8 cellular contexts compared by ENCODE assay signal in genomic region chr5:103258368-103258956, GRCh38. TPM values are rescaled to one million over a fixed set of nuclear protein-coding genes. Genes with fewer than 3 reads are reported as not detected.
DNase-seq lines count a peak whose midpoint lies in the region; ATAC-seq and TF ChIP-seq lines count a peak whose summit lies in the region.

Gene MACIR (plus strand): TSS chr5:103258763. CDS start chr5:103275920, 17,157 bp downstream.

- intact Hi-C loops in CD14-positive monocyte (cut with micrococcal nuclease) = no loop called here
- intact Hi-C loops in dendritic cell treated with granulocyte-macrophage colony-stimulating factor and Interleukin-4, amounts not matched to agents 40 ng/mL and 50 ng/mL, for 4 days (cut with micrococcal nuclease) = loop anchor here (1.0 to 5.0 kb wide), 2 partner anchors 84 to 138 kb away; partner anchors contain the start of genes GIN1 and PPIP5K2

- no peak for TF ChIP-seq CTCF in CD14-positive monocyte (IDR thresholded peaks at IDR 0.05)

- ATAC-seq in GM19395 (IDR thresholded peaks at IDR 0.05; ENCODE audit: unreplicated experiment) (peak; percentile 72), HG03558 (IDR thresholded peaks at IDR 0.05; ENCODE audit: extremely low read depth, unreplicated experiment) (peak; percentile 72), left lobe of liver (peak; percentile 97)

- no peaks in the 10 kb centered on the region for H3K36me3 Mint-ChIP-seq in CD14-positive monocyte
- peaks cover 7% of the 10 kb centered on the region for H3K36me3 Mint-ChIP-seq in dendritic cell treated with granulocyte-macrophage colony-stimulating factor and Interleukin-4, amounts not matched to agents 40 ng/mL and 50 ng/mL, for 4 days (ENCODE audit: low read depth)

- H3K27ac Mint-ChIP-seq in CD14-positive monocyte = peak within 1 kb of the TSS; percentile 59 to 90 (median 79)
- H3K27ac Mint-ChIP-seq in dendritic cell treated with granulocyte-macrophage colony-stimulating factor and Interleukin-4, amounts not matched to agents 40 ng/mL and 50 ng/mL, for 4 days = peak within 1 kb of the TSS; percentile 70

- H3K4me3 Mint-ChIP-seq in CD14-positive monocyte = peak within 1 kb of the TSS; percentile 90 to 93
- H3K4me3 Mint-ChIP-seq in dendritic cell treated with granulocyte-macrophage colony-stimulating factor and Interleukin-4, amounts not matched to agents 40 ng/mL and 50 ng/mL, for 4 days = peak within 1 kb of the TSS; percentile 84

- no peaks in the 10 kb centered on the region for H3K9me3 Mint-ChIP-seq in CD14-positive monocyte
- H3K9me3 Mint-ChIP-seq in dendritic cell treated with granulocyte-macrophage colony-stimulating factor and Interleukin-4, amounts not matched to agents 40 ng/mL and 50 ng/mL, for 4 days = no peaks in the 10 kb centered on the region

- peaks cover 32% of the 10 kb centered on the region for H3K4me1 Mint-ChIP-seq in CD14-positive monocyte
- H3K4me1 Mint-ChIP-seq in dendritic cell treated with granulocyte-macrophage colony-stimulating factor and Interleukin-4, amounts not matched to agents 40 ng/mL and 50 ng/mL, for 4 days (ENCODE audit: low read depth) = peaks cover 31% of the 10 kb centered on the region

- DNase-seq in CD14-positive monocyte (ENCODE audit: low spot score) (peak; percentile 93), NCI-H748 treated with DMSO at 0.1 percent for 48 hours (lab: John Stamatoyannopoulos, UW) (peak; percentile 89), left lobe of liver (ENCODE audit: low spot score) (peak; percentile 94)
- peak; percentile 92 to 93 for DNase-seq in activated CD4-positive, alpha-beta T cell treated with anti-CD3 and anti-CD28 coated beads, Interleukin-2, amount 50 U/mL, for 4 hours
- peak; percentile 85 to 94 for DNase-seq in stimulated activated CD4-positive, alpha-beta T cell treated with anti-CD3 and anti-CD28 coated beads, Interleukin-2, amount 100 ng/mL, for 24 hours

- peaks cover 0 to 8% (median 5%) of the 10 kb centered on the region in 3 donors for H3K27me3 Mint-ChIP-seq in CD14-positive monocyte (ENCODE audit: low read depth in 3 of 3)
- H3K27me3 Mint-ChIP-seq in dendritic cell treated with granulocyte-macrophage colony-stimulating factor and Interleukin-4, amounts not matched to agents 40 ng/mL and 50 ng/mL, for 4 days = peaks cover 11% of the 10 kb centered on the region

RNA-seq across cellular contexts. Expression of gene MACIR, which starts in this region (rescaled TPM):
- 1 to 10 TPM; 1.9 TPM for polyA plus RNA-seq in CD14-positive monocyte
- 0.63 TPM for total RNA-seq in left lobe of liver

Comparison
In these comparisons a context has a peak if more than half of its experiments do, and no peak if none do; other contexts are left out.
1. Peak in every context shown above with its lines: DNase-seq and ATAC-seq.
2. Peak in DNase-seq and ATAC-seq in left lobe of liver; RNA of the gene not detected or under 1 TPM.